ENCODE assay signal across 8 cellular contexts in the genomic region with DNA sequence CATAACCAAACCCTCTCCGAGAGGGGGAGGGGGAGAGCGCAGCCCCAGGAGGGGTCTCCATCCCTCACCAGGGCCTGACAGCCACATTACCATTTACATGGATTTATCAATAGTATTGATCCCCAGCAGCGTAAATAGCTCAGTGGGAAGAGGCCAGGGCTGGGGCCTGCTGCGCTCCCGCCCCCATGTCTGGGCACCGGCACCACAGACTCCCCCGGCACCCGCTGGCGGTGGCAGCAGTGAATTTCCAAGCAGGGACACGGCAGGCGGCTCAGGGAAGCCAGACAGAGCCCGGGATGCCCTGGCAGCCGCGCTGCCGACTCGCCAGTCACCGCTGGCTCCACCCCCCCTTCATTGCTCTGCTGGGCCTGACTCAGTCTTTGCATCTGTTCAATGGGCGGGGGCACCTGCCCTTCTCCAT. TPM values are rescaled to one million over a fixed set of nuclear protein-coding genes. Genes with fewer than 3 reads are reported as not detected.
DNase-seq lines count a peak whose midpoint lies in the region; ATAC-seq and TF ChIP-seq lines count a peak whose summit lies in the region.

No MANE protein-coding gene starts in this region.

- no peak for TF ChIP-seq POLR2A in breast epithelium (IDR thresholded peaks at IDR 0.05)

- peaks cover 55% of the 10 kb centered on the region for H3K4me1 ChIP-seq in HUES6 (ENCODE audit: control insufficient read depth, insufficient read depth, low read length)
- H3K4me1 ChIP-seq in breast epithelium = peaks cover 4 to 10% of the 10 kb centered on the region in 2 donors
- peaks cover 4 to 57% of the 10 kb centered on the region in 2 donors for H3K4me1 ChIP-seq in muscle layer of duodenum (ENCODE audit: control insufficient read depth in 1 of 2, insufficient read depth in 2 of 2, low read length in 2 of 2)

- no peaks in the 10 kb centered on the region for H3K27me3 ChIP-seq in HUES6 (ENCODE audit: control insufficient read depth, insufficient read depth, low read length)
- no peaks in the 10 kb centered on the region for H3K27me3 ChIP-seq in breast epithelium
- no peaks in the 10 kb centered on the region for H3K27me3 ChIP-seq in muscle layer of duodenum (ENCODE audit: low read depth, low read length)

- no peak overlapping the region for H3K27ac ChIP-seq in HUES6 (ENCODE audit: low read depth, low read length)
- peak overlapping the region; percentile 98 for H3K27ac ChIP-seq in breast epithelium
- H3K27ac ChIP-seq in muscle layer of duodenum (ENCODE audit: low read length) = no peak overlapping the region

- DNase-seq in AG10803 (ENCODE audit: low read depth) = no peak
- no peak for DNase-seq in breast epithelium (ENCODE audit: low spot score in 2 of 2)
- DNase-seq in NCI-H128 (lab: John Stamatoyannopoulos, UW; ENCODE audit: unreplicated experiment) = no peak

- intact Hi-C loops in breast epithelium (cut with DNase I; ENCODE audit: low total_unique reads) = no loop called here

- no peaks in the 10 kb centered on the region for H3K36me3 ChIP-seq in HUES6 (ENCODE audit: control insufficient read depth, insufficient read depth, low read length)
- H3K36me3 ChIP-seq in breast epithelium = no peaks in the 10 kb centered on the region
- H3K36me3 ChIP-seq in muscle layer of duodenum (ENCODE audit: control insufficient read depth in 1 of 2, insufficient read depth in 2 of 2, low read length in 2 of 2) = no peaks in the 10 kb centered on the region

- H3K9me3 ChIP-seq in HUES6 (ENCODE audit: control insufficient read depth, insufficient read depth, low read depth, low read length) (no peaks in the 10 kb centered on the region), breast epithelium (no peaks in the 10 kb centered on the region), muscle layer of duodenum (ENCODE audit: control insufficient read depth in 1 of 2, low read length in 2 of 2) (no peaks in the 10 kb centered on the region)

- H3K4me3 ChIP-seq in AG10803 (ENCODE audit: low read length) (peak overlapping the region; percentile 88), HUES6 (ENCODE audit: low read depth, low read length) (peak overlapping the region; percentile 91), breast epithelium (peak overlapping the region in 2 of 3 donors; percentile 97 to 99), muscle layer of duodenum (ENCODE audit: low read depth in 1 of 2, low read length in 2 of 2) (peak overlapping the region; percentile 69 to 90)

- peak overlapping the region; percentile 37 for H3K9ac ChIP-seq in HUES6 (ENCODE audit: low read length)

- ATAC-seq in HG03097 (IDR thresholded peaks at IDR 0.05; ENCODE audit: low FRiP score, unreplicated experiment) = no peak
- ATAC-seq in GM19452 (IDR thresholded peaks at IDR 0.05; ENCODE audit: unreplicated experiment) = no peak
- ATAC-seq in HG02884 (IDR thresholded peaks at IDR 0.05; ENCODE audit: unreplicated experiment) = no peak

- TF ChIP-seq CTCF in AG10803 (conservative IDR thresholded peaks at IDR 0.05; ENCODE audit: low read length) = no peak
- TF ChIP-seq CTCF in breast epithelium (IDR thresholded peaks at IDR 0.05) = no peak

RNA-seq across cellular contexts. Expression of gene NCOR2, which starts 2.3 kb away (rescaled TPM):
- total RNA-seq in breast epithelium = 10 to 100 TPM; 58.4 to 83.9 (median 71.7) TPM

Comparison
In these comparisons a context has a peak if more than half of its experiments do, and no peak if none do; other contexts are left out.
1. H3K27ac ChIP-seq: peak in breast epithelium (2 of 2); none in HUES6 (single experiment) and muscle layer of duodenum (single experiment).
2. Peak in every context shown above with its lines, with median percentiles within 50 percentile points of each other: H3K4me3 ChIP-seq.